Comparison of ENCODE assay signal across 22 cellular contexts in the genomic region with DNA sequence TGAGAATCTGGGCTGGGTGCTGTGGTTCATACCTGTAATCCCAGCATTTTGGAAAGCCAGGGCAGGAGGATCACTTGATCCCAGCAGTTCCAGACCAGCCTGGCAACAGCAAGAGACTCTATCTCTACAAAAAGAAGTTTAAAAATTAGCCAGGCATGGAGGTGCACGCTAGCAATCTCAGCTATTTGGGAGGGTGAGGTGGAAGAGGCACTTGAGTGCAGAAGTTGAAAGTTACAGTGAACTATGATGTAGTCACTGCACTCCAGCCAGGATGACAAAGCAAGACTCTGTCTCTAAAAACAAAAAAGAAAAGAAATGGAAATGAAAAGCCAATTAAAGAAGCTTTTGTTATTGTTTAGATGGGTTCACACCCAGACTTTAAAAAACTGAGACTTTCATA.
DNase-seq lines count a peak whose midpoint lies in the region; ATAC-seq and TF ChIP-seq lines count a peak whose summit lies in the region.
"Had no signal": no experiment of that assay in that cellular context is flagged by ENCODE, and none has a peak within 500 bp of the region (broad histone marks: within the 10 kb centered on the region; RNA-seq: fewer than 3 reads in every experiment).

No MANE protein-coding gene starts in this region.

- intact Hi-C loops in transverse colon (cut with DNase I; ENCODE audit: low total_unique reads), result no loop called here
- intact Hi-C loops in esophagus muscularis mucosa (cut with DNase I), result no loop called here

- TF ChIP-seq CTCF in smooth muscle cell (IDR thresholded peaks at IDR 0.05; ENCODE audit: borderline replicate concordance, insufficient read depth, poor library complexity, severe bottlenecking), result no peak
- no peak for TF ChIP-seq CTCF in transverse colon (IDR thresholded peaks at IDR 0.05)
- no peak for TF ChIP-seq CTCF in esophagus muscularis mucosa (IDR thresholded peaks at IDR 0.05)

- H3K27ac ChIP-seq in GM23248 (peak overlapping the region; percentile 34), smooth muscle cell (ENCODE audit: low read depth) (no peak overlapping the region), transverse colon (no peak overlapping the region), esophagus muscularis mucosa (replicated peaks in 1 of 4) (no peak overlapping the region)
- H3K27ac ChIP-seq: SJSA1, tibial nerve had no signal

- H3K79me2 ChIP-seq in GM23248 (ENCODE audit: insufficient read depth), result no peaks in the 10 kb centered on the region
- H3K79me2 ChIP-seq in smooth muscle cell (ENCODE audit: low read depth), result no peaks in the 10 kb centered on the region

- peak; percentile 57 for DNase-seq in GM23248
- peak; percentile 46 for DNase-seq in glomerular visceral epithelial cell (ENCODE audit: extremely low spot score)
- no peak for DNase-seq in smooth muscle cell (lab: John Stamatoyannopoulos, UW; ENCODE audit: unreplicated experiment)
- no peak for DNase-seq in transverse colon
- no peak for DNase-seq in esophagus muscularis mucosa (ENCODE audit: extremely low spot score)
- DNase-seq in stimulated activated CD4-positive, alpha-beta T cell treated with anti-CD3 and anti-CD28 coated beads, Interleukin-4, amount 100 ng/mL, for 1 hour, result no peak
- no peak for DNase-seq in NCI-H345 (lab: John Stamatoyannopoulos, UW)
- DNase-seq: activated CD4-positive, CD25-positive, alpha-beta regulatory T cell; activated CD8-positive, alpha-beta memory T cell treated with anti-CD3 and anti-CD28 coated beads for 24 hours; activated naive CD4-positive, alpha-beta T cell treated with anti-CD3 and anti-CD28 coated beads, Interleukin-2, amount 50 U/mL, for 16 hours; activated T-cell treated with anti-CD3 and anti-CD28 coated beads, Interleukin-2, amount 50 U/mL, for 48 hours; CD8-positive, alpha-beta memory T cell; DMS79 treated with DMSO at 0.1 percent for 48 hours; Kasumi-1; left cardiac atrium; mucosa of descending colon; NCI-H1105; NCI-H774 had no signal

- H4K20me1 ChIP-seq in GM23248 (ENCODE audit: insufficient read depth), result no peaks in the 10 kb centered on the region
- no peaks in the 10 kb centered on the region for H4K20me1 ChIP-seq in smooth muscle cell (ENCODE audit: low read depth)

- H3K9me3 ChIP-seq in GM23248 (ENCODE audit: low read depth), result no peaks in the 10 kb centered on the region
- no peaks in the 10 kb centered on the region for H3K9me3 ChIP-seq in smooth muscle cell (replicated peaks; ENCODE audit: low read depth)
- H3K9me3 ChIP-seq in transverse colon, result no peaks in the 10 kb centered on the region
- no peaks in the 10 kb centered on the region for H3K9me3 ChIP-seq in esophagus muscularis mucosa
- H3K9me3 ChIP-seq: gastroesophageal sphincter, mucosa of descending colon, SJSA1, tibial nerve had no signal

- H3F3A ChIP-seq in GM23248 (ENCODE audit: insufficient read depth) (0 out of 2 replicates have a peak, but pooled peaks cover 10% of the 10 kb centered on the region), smooth muscle cell (ENCODE audit: low read depth) (no peaks in the 10 kb centered on the region)

- peak; percentile 29; the same call in 1 of the 3 replicates for ATAC-seq in SK-N-SH treated with all-trans-retinoic acid at 6 μM for 48 hours
- ATAC-seq: gastroesophageal sphincter, mucosa of descending colon had no signal

- peak overlapping the region; percentile 72 for H2AFZ ChIP-seq in GM23248
- peak overlapping the region; percentile 68 for H2AFZ ChIP-seq in smooth muscle cell (ENCODE audit: low read depth)

- WGBS in GM23248 (ENCODE audit: low coverage in 1 of 2, low lambda C conversion rate in 2 of 2, missing lambda C conversion rate in 2 of 2), 2 experiments, result 3 to 8% methylated on average over 1 of the region's 1 CpG
- WGBS in smooth muscle cell (ENCODE audit: low lambda C conversion rate), result 74% methylated on average over 1 of the region's 1 CpG
- 54 to 80% methylated on average over 1 of the region's 1 CpG for WGBS in transverse colon (ENCODE audit: low coverage in 1 of 2), 2 donors
- 57% methylated on average over 1 of the region's 1 CpG for WGBS in esophagus muscularis mucosa

- H3K9me2 ChIP-seq in GM23248 (ENCODE audit: insufficient read depth), result no peaks in the 10 kb centered on the region; the same call in 1 of the 2 replicates

- peak overlapping the region; percentile 30 for H3K9ac ChIP-seq in GM23248
- no peak overlapping the region for H3K9ac ChIP-seq in smooth muscle cell (ENCODE audit: low read depth)

- H3K4me3 ChIP-seq in GM23248, result no peak overlapping the region
- H3K4me3 ChIP-seq in smooth muscle cell, result no peak overlapping the region
- no peak overlapping the region for H3K4me3 ChIP-seq in transverse colon
- H3K4me3 ChIP-seq in esophagus muscularis mucosa, result no peak overlapping the region
- H3K4me3 ChIP-seq: gastroesophageal sphincter, mucosa of descending colon, SJSA1, tibial nerve had no signal

- no peak for TF ChIP-seq EP300 in transverse colon (IDR thresholded peaks at IDR 0.05; ENCODE audit: low read depth)
- TF ChIP-seq EP300 in esophagus muscularis mucosa (IDR thresholded peaks at IDR 0.05), result no peak

- no peak for TF ChIP-seq POLR2A in transverse colon (IDR thresholded peaks at IDR 0.05)
- no peak for TF ChIP-seq POLR2A in esophagus muscularis mucosa (IDR thresholded peaks at IDR 0.05; ENCODE audit: low read depth)

- in situ Hi-C loops in GM23248 (cut with MboI) (no loop called here), transverse colon (cut with MboI; ENCODE audit: low pct_ligation_motif_present in 1 of 4, low pct_unique_long_range_greater_than_20kb in 1 of 4, low sequenced_read_pairs in 3 of 4) (no loop called here)

- H3K27me3 ChIP-seq in GM23248 (replicated peaks; ENCODE audit: insufficient read depth) (no peaks in the 10 kb centered on the region), smooth muscle cell (ENCODE audit: low read depth) (no peaks in the 10 kb centered on the region), transverse colon (no peaks in the 10 kb centered on the region), esophagus muscularis mucosa (no peaks in the 10 kb centered on the region)
- H3K27me3 ChIP-seq: gastroesophageal sphincter, SJSA1, tibial nerve had no signal

- H3K4me2 ChIP-seq in GM23248 (ENCODE audit: unreplicated experiment), result peak overlapping the region; percentile 38
- no peak overlapping the region for H3K4me2 ChIP-seq in smooth muscle cell

- H3K36me3 ChIP-seq in GM23248 (ENCODE audit: low read depth) (no peaks in the 10 kb centered on the region), smooth muscle cell (ENCODE audit: low read depth) (no peaks in the 10 kb centered on the region), transverse colon (no peaks in the 10 kb centered on the region), esophagus muscularis mucosa (no peaks in the 10 kb centered on the region)
- H3K36me3 ChIP-seq: gastroesophageal sphincter, SJSA1, tibial nerve had no signal

- H3K4me1 ChIP-seq in GM23248 (ENCODE audit: insufficient read depth) (peaks cover 38% of the 10 kb centered on the region), smooth muscle cell (ENCODE audit: low read depth) (no peaks in the 10 kb centered on the region), transverse colon (peaks cover 0 to 15% (median 0%) of the 10 kb centered on the region in 4 donors), esophagus muscularis mucosa (peaks cover 7 to 22% (median 12%) of the 10 kb centered on the region in 4 donors)
- H3K4me1 ChIP-seq: SJSA1 had no signal

TF ChIP-seq in SK-N-SH treated with all-trans-retinoic acid at 6 μM for 48 hours, 23 proteins besides CTCF, POLR2A, EP300 and RAD21:
- TF ChIP-seq RARB (CRISPR knock-in tag; IDR thresholded peaks at IDR 0.05) (no peak), BACH2 (CRISPR knock-in tag; IDR thresholded peaks at IDR 0.05; ENCODE audit: borderline replicate concordance) (no peak), CREB5 (CRISPR knock-in tag; IDR thresholded peaks at IDR 0.05; ENCODE audit: low read depth) (no peak), ZFP30 (CRISPR knock-in tag; IDR thresholded peaks at IDR 0.05) (no peak), ZNF8 (CRISPR knock-in tag; IDR thresholded peaks at IDR 0.05) (no peak), SNAI2 (CRISPR knock-in tag; IDR thresholded peaks at IDR 0.05) (no peak), ISL1 (CRISPR knock-in tag; IDR thresholded peaks at IDR 0.05) (no peak), OSR1 (CRISPR knock-in tag; IDR thresholded peaks at IDR 0.05) (no peak)

Comparison
In these comparisons a context has a peak if more than half of its experiments do, and no peak if none do; other contexts are left out.
1. DNase-seq: peak in GM23248 (single experiment) and glomerular visceral epithelial cell (single experiment); none in smooth muscle cell (single experiment), transverse colon (single experiment), esophagus muscularis mucosa (single experiment), stimulated activated CD4-positive, alpha-beta T cell treated with anti-CD3 and anti-CD28 coated beads, Interleukin-4, amount 100 ng/mL, for 1 hour (single experiment) and NCI-H345 (single experiment).